In genomic region chr6:43173496-43174262, GRCh38 we compare ENCODE assay signal across 8 cellular contexts. TPM values are rescaled to one million over a fixed set of nuclear protein-coding genes. Genes with fewer than 3 reads are reported as not detected.
DNase-seq lines count a peak whose midpoint lies in the region; ATAC-seq and TF ChIP-seq lines count a peak whose summit lies in the region.

No MANE protein-coding gene starts in this region.

- no peaks in the 10 kb centered on the region for H3K9me3 ChIP-seq in CD8-positive, alpha-beta T cell (ENCODE audit: low read length)
- H3K9me3 ChIP-seq in NT2/D1 (ENCODE audit: insufficient read depth, low read length) (no peaks in the 10 kb centered on the region), ectodermal cell (ENCODE audit: control insufficient read depth, low read length) (no peaks in the 10 kb centered on the region), neutrophil (no peaks in the 10 kb centered on the region)

- peak overlapping the region; percentile 95 for H3K27ac Mint-ChIP-seq in CD8-positive, alpha-beta T cell

- CTCF ChIA-PET in CD8-positive, alpha-beta T cell (lab: Charles Lee) = interaction anchor here (0.9 to 1.5 kb wide), 3 partner anchors 14 to 55 kb away, joined by 3 to 6 read pairs (median 6); no protein-coding TSS in a partner anchor

- H3K9ac ChIP-seq in NT2/D1 (ENCODE audit: insufficient read length, low read depth) = peak overlapping the region; percentile 50

- H3K9me3 Mint-ChIP-seq in CD8-positive, alpha-beta T cell = no peaks in the 10 kb centered on the region

- 46 to 49% methylated on average over 12 of the region's 12 CpGs for WGBS in ectodermal cell, 2 experiments

- H3K36me3 ChIP-seq in CD8-positive, alpha-beta T cell (ENCODE audit: insufficient read depth, low read length) = peaks cover 19% of the 10 kb centered on the region
- H3K36me3 ChIP-seq in NT2/D1 (ENCODE audit: insufficient read depth, insufficient read length, low read length) = peaks cover 39% of the 10 kb centered on the region
- H3K36me3 ChIP-seq in ectodermal cell (ENCODE audit: control insufficient read depth, insufficient read depth, low read length) = peaks cover 24% of the 10 kb centered on the region
- peaks cover 23% of the 10 kb centered on the region for H3K36me3 ChIP-seq in neutrophil

- POLR2A ChIA-PET in CD8-positive, alpha-beta T cell (lab: Charles Lee) = interaction anchor here (1.0 to 2.5 kb wide), 7 partner anchors 8 to 291 kb away, joined by 3 to 8 read pairs (median 3); partner anchors contain the start of genes CNPY3, CUL9 and PPP2R5D

- H3K27ac ChIP-seq in CD8-positive, alpha-beta T cell (ENCODE audit: low read depth, low read length) = peak overlapping the region; percentile 70
- H3K27ac ChIP-seq in ectodermal cell (ENCODE audit: insufficient read depth, low read depth, low read length, poor library complexity, severe bottlenecking) (peak overlapping the region; percentile 83), neutrophil (peak overlapping the region; percentile 95)

- peaks cover 38% of the 10 kb centered on the region for H3K36me3 Mint-ChIP-seq in CD8-positive, alpha-beta T cell

- no peaks in the 10 kb centered on the region for H3K27me3 ChIP-seq in CD8-positive, alpha-beta T cell (ENCODE audit: insufficient read depth, low read length)
- no peaks in the 10 kb centered on the region for H3K27me3 ChIP-seq in NT2/D1 (ENCODE audit: insufficient read depth, insufficient read length)
- H3K27me3 ChIP-seq in ectodermal cell (ENCODE audit: control insufficient read depth, insufficient read depth, low read length, poor library complexity, severe bottlenecking) = no peaks in the 10 kb centered on the region
- no peaks in the 10 kb centered on the region for H3K27me3 ChIP-seq in neutrophil

- no peak for ATAC-seq in CD8-positive, alpha-beta T cell
- ATAC-seq in HG02588 (IDR thresholded peaks at IDR 0.05; ENCODE audit: unreplicated experiment) = no peak

- H3K4me3 ChIP-seq in CD8-positive, alpha-beta T cell (ENCODE audit: low read depth, low read length) = peak overlapping the region; percentile 58
- H3K4me3 ChIP-seq in NT2/D1 (ENCODE audit: insufficient read length, low read depth) = peak overlapping the region; percentile 26
- peak overlapping the region; percentile 89 for H3K4me3 ChIP-seq in ectodermal cell (ENCODE audit: insufficient read depth, low read depth, low read length)
- H3K4me3 ChIP-seq in neutrophil (ENCODE audit: low read depth in 1 of 2, low read length in 1 of 2) = peak overlapping the region; percentile 75 to 89

- no peaks in the 10 kb centered on the region for H3K27me3 Mint-ChIP-seq in CD8-positive, alpha-beta T cell (ENCODE audit: low read depth)

- H3K4me1 ChIP-seq in CD8-positive, alpha-beta T cell (ENCODE audit: insufficient read depth, low read length) = peaks cover 40% of the 10 kb centered on the region
- H3K4me1 ChIP-seq in NT2/D1 (ENCODE audit: insufficient read depth, insufficient read length) (peaks cover 7% of the 10 kb centered on the region), ectodermal cell (ENCODE audit: control insufficient read depth, insufficient read depth, low read length) (peaks cover 14% of the 10 kb centered on the region), neutrophil (ENCODE audit: control insufficient read depth in 1 of 2, insufficient read depth in 1 of 2, low read depth in 1 of 2, low read length in 1 of 2) (peaks cover 53 to 56% of the 10 kb centered on the region in 2 experiments)

- intact Hi-C loops in CD8-positive, alpha-beta T cell (cut with DNase I, micrococcal nuclease) = loop anchor here (1.0 to 10.0 kb wide), 10 partner anchors 9 to 1439 kb away; partner anchors contain the start of genes TJAP1 (in 2 of the 2), ABCC10 (in 1 of the 2), CUL9 (in 1 of the 2) and HSP90AB1 (in 1 of the 2)

- peaks cover 45% of the 10 kb centered on the region for H3K4me1 Mint-ChIP-seq in CD8-positive, alpha-beta T cell (ENCODE audit: low read depth)

- TF ChIP-seq CTCF in CD8-positive, alpha-beta T cell (IDR thresholded peaks at IDR 0.05) = no peak
- TF ChIP-seq CTCF in neutrophil (IDR thresholded peaks at IDR 0.05) = no peak

- peak in 2 of 7 experiments; percentile 27 to 57 for DNase-seq in CD8-positive, alpha-beta T cell
- DNase-seq in NT2/D1 (ENCODE audit: low read depth, low spot score) (no peak), COLO829 (ENCODE audit: low spot score) (no peak), NOMO-1 treated with DMSO at 0.1 percent for 48 hours (lab: John Stamatoyannopoulos, UW; ENCODE audit: unreplicated experiment) (no peak), OCI-M1 (lab: John Stamatoyannopoulos, UW) (no peak)

- H3K4me3 Mint-ChIP-seq in CD8-positive, alpha-beta T cell = peak overlapping the region; percentile 91

RNA-seq across cellular contexts. Expression of gene SRF, which starts 2.6 kb away (rescaled TPM):
- total RNA-seq in CD8-positive, alpha-beta T cell = 10 to 100 TPM; 26.1 TPM
- polyA plus RNA-seq in ectodermal cell (2013, experiment 1 of 4) = 52.5 TPM
- 54.6 TPM for polyA plus RNA-seq in ectodermal cell (2013, experiment 2 of 4)
- polyA plus RNA-seq in ectodermal cell (2013, experiment 3 of 4) = 35.7 TPM
- polyA plus RNA-seq in ectodermal cell (2013, experiment 4 of 4) = 39.6 TPM

RNA-seq across cellular contexts. Expression of gene CUL9, which starts 8.3 kb away (rescaled TPM):
- total RNA-seq in CD8-positive, alpha-beta T cell = 10 to 100 TPM; 72.0 to 77.2 TPM
- polyA plus RNA-seq in ectodermal cell (2013, experiment 1 of 4) = 26.7 TPM
- polyA plus RNA-seq in ectodermal cell (2013, experiment 2 of 4) = 27.7 TPM
- 20.9 TPM for polyA plus RNA-seq in ectodermal cell (2013, experiment 3 of 4)
- 21.4 TPM for polyA plus RNA-seq in ectodermal cell (2013, experiment 4 of 4)

RNA-seq across cellular contexts. Expression of gene DNPH1, which starts 55.6 kb away (rescaled TPM):
- total RNA-seq in CD8-positive, alpha-beta T cell = 10 to 100 TPM; 19.6 to 26.8 TPM
- 76.0 TPM for polyA plus RNA-seq in ectodermal cell (2013, experiment 1 of 4)
- 63.7 TPM for polyA plus RNA-seq in ectodermal cell (2013, experiment 2 of 4)
- polyA plus RNA-seq in ectodermal cell (2013, experiment 3 of 4) = 77.6 TPM
- 92.0 TPM for polyA plus RNA-seq in ectodermal cell (2013, experiment 4 of 4)

Comparison
In these comparisons a context has a peak if more than half of its experiments do, and no peak if none do; other contexts are left out.
1. H3K4me3 ChIP-seq: peak in every context shown above with its lines; median percentile 89 in ectodermal cell; 82 in neutrophil; 58 in CD8-positive, alpha-beta T cell; 26 in NT2/D1.